Comparison of ENCODE assay signal across 8 cellular contexts in genomic region chr2:99141110-99142108, GRCh38. TPM values are rescaled to one million over a fixed set of nuclear protein-coding genes. Genes with fewer than 3 reads are reported as not detected.
A peak's percentile ranks its signal among the peaks of the same experiment; 100 is the strongest.
DNase-seq lines count a peak whose midpoint lies in the region; ATAC-seq and TF ChIP-seq lines count a peak whose summit lies in the region.

Gene C2orf15 (plus strand): TSS chr2:99141707. CDS start chr2:99150559, 8,852 bp downstream.

- under 1% methylated on average over 83 of the region's 84 CpGs for WGBS in liver

- no peak for TF ChIP-seq CTCF in liver (IDR thresholded peaks at IDR 0.05; ENCODE audit: low read depth, low read length, missing input control)

- H3K4me1 ChIP-seq in liver (ENCODE audit: control insufficient read depth in 4 of 4, insufficient read depth in 4 of 4, low read length in 3 of 4): peaks cover 1 to 11% (median 6%) of the 10 kb centered on the region in 4 donors

- peak; percentile 90 for DNase-seq in CD1c-positive myeloid dendritic cell (ENCODE audit: extremely low spot score)
- DNase-seq in NCI-H748 treated with DMSO at 0.1 percent for 48 hours (lab: John Stamatoyannopoulos, UW): peak; percentile 93
- peak; percentile 96 to 97 for DNase-seq in activated CD4-positive, alpha-beta T cell treated with anti-CD3 and anti-CD28 coated beads, Interleukin-2, amount 50 U/mL, for 4 hours
- DNase-seq in dermis blood vessel endothelial cell: peak; percentile 75
- DNase-seq in stimulated activated CD4-positive, alpha-beta T cell treated with anti-CD3 and anti-CD28 coated beads, Interleukin-4, amount 100 ng/mL, for 1 hour: peak; percentile 96

- H3K9ac ChIP-seq in liver (ENCODE audit: low read depth in 1 of 2, low read length in 2 of 2): peak within 1 kb of the TSS; percentile 70 to 86

- no peaks in the 10 kb centered on the region for H3K36me3 ChIP-seq in liver (ENCODE audit: control insufficient read depth in 4 of 4, insufficient read depth in 3 of 4, low read depth in 1 of 4, low read length in 3 of 4)

- no peaks in the 10 kb centered on the region for H3K27me3 ChIP-seq in liver (ENCODE audit: control insufficient read depth in 4 of 4, insufficient read depth in 4 of 4, low read length in 3 of 4)

- no peaks in the 10 kb centered on the region for H3K9me3 ChIP-seq in liver (ENCODE audit: control insufficient read depth in 4 of 4, low read length in 3 of 4)

- ATAC-seq in GM19452 (IDR thresholded peaks at IDR 0.05; ENCODE audit: unreplicated experiment) (peak; percentile 88), HG03571 (IDR thresholded peaks at IDR 0.05; ENCODE audit: unreplicated experiment) (peak; percentile 89)

- TF ChIP-seq RAD21 in liver (IDR thresholded peaks at IDR 0.05): no peak

- H3K4me3 ChIP-seq in liver (ENCODE audit: low read depth in 1 of 3, low read length in 3 of 3): peak within 1 kb of the TSS; percentile 73 to 98 (median 81)

- peak within 1 kb of the TSS; percentile 76 to 96 for H3K27ac ChIP-seq in liver (ENCODE audit: low read depth in 1 of 2, low read length in 2 of 2)

TF ChIP-seq in liver, 16 proteins besides CTCF, POLR2A, EP300 and RAD21:
- TF ChIP-seq MAX (IDR thresholded peaks at IDR 0.05) (no peak), HNF4A (conservative IDR thresholded peaks at IDR 0.05) (no peak), REST (IDR thresholded peaks at IDR 0.05) (peak; percentile 82), GABPA (IDR thresholded peaks at IDR 0.05 in 1 of 2, conservative IDR thresholded peaks at IDR 0.05 in 1 of 2) (peak in 1 of 2 donors; percentile 66), ZBTB33 (IDR thresholded peaks at IDR 0.05) (peak; percentile 55), EGR1 (IDR thresholded peaks at IDR 0.05; ENCODE audit: low read depth in 2 of 2) (peak; percentile 83 to 99), NR2F2 (IDR thresholded peaks at IDR 0.05) (no peak), TAF1 (conservative IDR thresholded peaks at IDR 0.05) (peak; percentile 67), YY1 (IDR thresholded peaks at IDR 0.05) (peak; percentile 69), FOXA2 (IDR thresholded peaks at IDR 0.05) (no peak), RXRA (IDR thresholded peaks at IDR 0.05) (no peak), FOXA1 (IDR thresholded peaks at IDR 0.05) (peak; percentile 39), JUND (IDR thresholded peaks at IDR 0.05) (peak in 1 of 2 donors; percentile 13), HNF4G (IDR thresholded peaks at IDR 0.05) (no peak), SP1 (IDR thresholded peaks at IDR 0.05) (peak; percentile 67), ATF3 (IDR thresholded peaks at IDR 0.05) (no peak)

RNA-seq across cellular contexts. Expression of gene C2orf15, which starts in this region (rescaled TPM):
- 0.37 TPM in 1 of 2 replicates, not detected in the other for total RNA-seq in dermis blood vessel endothelial cell
- under 1 TPM; 0.33 to 0.65 TPM for total RNA-seq in liver
- under 1 TPM; 0.24 to 0.25 TPM for polyA plus RNA-seq in liver

Comparison
In these comparisons a context has a peak if more than half of its experiments do, and no peak if none do; other contexts are left out.
1. Peak in every context shown above with its lines: DNase-seq, ATAC-seq, H3K4me3 ChIP-seq and H3K27ac ChIP-seq.
2. Peak in DNase-seq in dermis blood vessel endothelial cell; RNA of the gene not detected or under 1 TPM.